12 cellular contexts compared by ENCODE assay signal in genomic region chr11:72904016-72904415, GRCh38.
DNase-seq lines count a peak whose midpoint lies in the region; ATAC-seq and TF ChIP-seq lines count a peak whose summit lies in the region.
"Had no signal": no experiment of that assay in that cellular context is flagged by ENCODE, and none has a peak within 500 bp of the region (broad histone marks: within the 10 kb centered on the region; RNA-seq: fewer than 3 reads in every experiment).

No MANE protein-coding gene starts in this region.

- H2BK15ac ChIP-seq in H9 (ENCODE audit: low read depth, low read length): no peak overlapping the region

- H3K9ac ChIP-seq in H9 (ENCODE audit: extremely low read depth, insufficient read length, low read length): no peak overlapping the region
- H3K9ac ChIP-seq in neural progenitor cell: no peak overlapping the region
- H3K9ac ChIP-seq: BLaER1 had no signal

- H3K79me1 ChIP-seq in H9 (ENCODE audit: insufficient read depth, low read depth, low read length, poor library complexity, severe bottlenecking): no peaks in the 10 kb centered on the region

- peaks cover 17% of the 10 kb centered on the region for H3K36me3 ChIP-seq in CD4-positive, CD25-positive, alpha-beta regulatory T cell (ENCODE audit: control insufficient read depth, insufficient read depth, low read length)
- H3K36me3 ChIP-seq in neural progenitor cell: peaks cover 5% of the 10 kb centered on the region

- no peak overlapping the region for H3K18ac ChIP-seq in H9 (ENCODE audit: insufficient read length, low read depth, low read length)

- no peaks in the 10 kb centered on the region for H3K4me1 ChIP-seq in CD4-positive, CD25-positive, alpha-beta regulatory T cell (ENCODE audit: control insufficient read depth, insufficient read depth, low read length, poor library complexity, severe bottlenecking)
- no peaks in the 10 kb centered on the region for H3K4me1 ChIP-seq in H9 (ENCODE audit: insufficient read depth, low read length)
- H3K4me1 ChIP-seq in neural progenitor cell: peaks cover 10% of the 10 kb centered on the region
- H3K4me1 ChIP-seq: A549, BLaER1 had no signal

- H3K23ac ChIP-seq in H9 (ENCODE audit: insufficient read length, low read depth, low read length): no peak overlapping the region

- H3K27me3 ChIP-seq in CD4-positive, CD25-positive, alpha-beta regulatory T cell (ENCODE audit: control insufficient read depth, insufficient read depth, low read length): no peaks in the 10 kb centered on the region
- H3K27me3 ChIP-seq in H9 (ENCODE audit: insufficient read depth, low read length) (no peaks in the 10 kb centered on the region), neural progenitor cell (no peaks in the 10 kb centered on the region)
- H3K27me3 ChIP-seq: BLaER1 had no signal

- H3K27ac Mint-ChIP-seq in CD4-positive, CD25-positive, alpha-beta regulatory T cell: peak overlapping the region in 2 of 3 donors; percentile 3 to 22
- H3K27ac Mint-ChIP-seq in H9 (peak overlapping the region in 2 of 3 experiments; percentile 45 to 51; a peak in 3 of 7 replicates), activated B cell treated with CpG ODN at 0.5 μM for 24 hours (peak overlapping the region; percentile 31), neural progenitor cell (no peak overlapping the region)
- no peak overlapping the region for H3K27ac Mint-ChIP-seq in activated T-cell treated with anti-CD3 and anti-CD28 coated beads, Interleukin-2, amount 50 U/mL, for 24 hours

- intact Hi-C loops in activated B cell treated with CpG ODN at 0.5 μM for 24 hours (cut with micrococcal nuclease): no loop called here

- H3K23me2 ChIP-seq in H9 (ENCODE audit: insufficient read length, low read depth, low read length, poor library complexity, severe bottlenecking): no peaks in the 10 kb centered on the region

- POLR2A ChIA-PET in activated B cell treated with CpG ODN at 0.5 μM for 24 hours (lab: Charles Lee): no interaction called here

- H4K20me1 ChIP-seq in H9 (ENCODE audit: control insufficient read depth, insufficient read depth, insufficient read length) (no peaks in the 10 kb centered on the region), neural progenitor cell (ENCODE audit: low read depth) (no peaks in the 10 kb centered on the region)

- H3K4me1 Mint-ChIP-seq in CD4-positive, CD25-positive, alpha-beta regulatory T cell: peaks cover 0 to 8% (median 2%) of the 10 kb centered on the region in 4 donors
- H3K4me1 Mint-ChIP-seq in H9: peaks cover 19 to 20% of the 10 kb centered on the region in 2 experiments
- peaks cover 10% of the 10 kb centered on the region for H3K4me1 Mint-ChIP-seq in activated B cell treated with CpG ODN at 0.5 μM for 24 hours
- H3K4me1 Mint-ChIP-seq in neural progenitor cell: peaks cover 8% of the 10 kb centered on the region
- H3K4me1 Mint-ChIP-seq in activated T-cell treated with anti-CD3 and anti-CD28 coated beads, Interleukin-2, amount 50 U/mL, for 24 hours (ENCODE audit: low read depth): no peaks in the 10 kb centered on the region

- H3K56ac ChIP-seq in H9 (ENCODE audit: insufficient read length, low read depth, low read length): no peak overlapping the region

- no peak for ATAC-seq in CD4-positive, CD25-positive, alpha-beta regulatory T cell (ENCODE audit: low read depth in 2 of 2)
- ATAC-seq in activated B cell treated with CpG ODN at 0.5 μM for 24 hours (ENCODE audit: low read depth) (no peak), HG03097 (IDR thresholded peaks at IDR 0.05; ENCODE audit: low FRiP score, unreplicated experiment) (no peak)
- ATAC-seq: A549, K562 had no signal

- no peak overlapping the region for H2BK120ac ChIP-seq in H9 (ENCODE audit: low read depth, low read length, poor library complexity, severe bottlenecking)

- no peak overlapping the region for H2AK5ac ChIP-seq in H9 (ENCODE audit: insufficient read length, low read length)

- no peaks in the 10 kb centered on the region for H3K27me3 Mint-ChIP-seq in CD4-positive, CD25-positive, alpha-beta regulatory T cell
- no peaks in the 10 kb centered on the region; the same call in 1 of the 2 replicates for H3K27me3 Mint-ChIP-seq in H9 (ENCODE audit: low read depth)
- no peaks in the 10 kb centered on the region for H3K27me3 Mint-ChIP-seq in activated B cell treated with CpG ODN at 0.5 μM for 24 hours
- no peaks in the 10 kb centered on the region for H3K27me3 Mint-ChIP-seq in neural progenitor cell (ENCODE audit: insufficient read depth, low read depth)
- H3K27me3 Mint-ChIP-seq in activated T-cell treated with anti-CD3 and anti-CD28 coated beads, Interleukin-2, amount 50 U/mL, for 24 hours: no peaks in the 10 kb centered on the region

- H2BK20ac ChIP-seq in H9 (ENCODE audit: low read depth, low read length, poor library complexity, severe bottlenecking): no peak overlapping the region

- H4K91ac ChIP-seq in H9 (ENCODE audit: insufficient read length, low read depth, low read length): no peak overlapping the region

- no peak overlapping the region for H3K4ac ChIP-seq in H9 (ENCODE audit: low read depth, low read length)

- H3K27ac ChIP-seq in CD4-positive, CD25-positive, alpha-beta regulatory T cell (ENCODE audit: insufficient read depth, low read length, poor library complexity, severe bottlenecking): no peak overlapping the region
- H3K27ac ChIP-seq in H9 (ENCODE audit: insufficient read length, low read depth, low read length) (peak overlapping the region; percentile 20), neural progenitor cell (peak overlapping the region; percentile 28)
- H3K27ac ChIP-seq: A549, BLaER1, HL-60 had no signal

- no peak overlapping the region for H2BK5ac ChIP-seq in H9 (ENCODE audit: insufficient read length, low read length)

- H3F3A ChIP-seq in neural progenitor cell (ENCODE audit: low read depth): peaks cover 6% of the 10 kb centered on the region

- no peak overlapping the region for H3K14ac ChIP-seq in H9 (ENCODE audit: insufficient read depth, low read length)

- H3K36me3 Mint-ChIP-seq in CD4-positive, CD25-positive, alpha-beta regulatory T cell: peaks cover 41% of the 10 kb centered on the region
- H3K36me3 Mint-ChIP-seq in H9 (ENCODE audit: insufficient read depth in 1 of 3, low read depth in 3 of 3) (peaks cover 11 to 24% (median 22%) of the 10 kb centered on the region in 3 experiments), activated B cell treated with CpG ODN at 0.5 μM for 24 hours (ENCODE audit: low read depth) (peaks cover 78% of the 10 kb centered on the region), neural progenitor cell (peaks cover 34% of the 10 kb centered on the region)
- peaks cover 34% of the 10 kb centered on the region for H3K36me3 Mint-ChIP-seq in activated T-cell treated with anti-CD3 and anti-CD28 coated beads, Interleukin-2, amount 50 U/mL, for 24 hours (ENCODE audit: low read depth)

- no peak overlapping the region for H4K8ac ChIP-seq in H9 (replicated peaks; ENCODE audit: insufficient read length, low read depth, low read length)

- no peak overlapping the region for H3K4me3 ChIP-seq in CD4-positive, CD25-positive, alpha-beta regulatory T cell (ENCODE audit: low read depth, low read length)
- H3K4me3 ChIP-seq in neural progenitor cell: no peak overlapping the region
- H3K4me3 ChIP-seq: A549, BLaER1, K562 had no signal

- CTCF ChIA-PET in activated B cell treated with CpG ODN at 0.5 μM for 24 hours (lab: Charles Lee): no interaction called here

- no CpG with 5 or more reads among the region's 4 CpGs for WGBS in H9 (ENCODE audit: extremely low coverage, insufficient read length, low lambda C conversion rate)

- H2AFZ ChIP-seq in H9 (ENCODE audit: low read length) (no peak overlapping the region), neural progenitor cell (replicated peaks) (no peak overlapping the region)

- no peak overlapping the region for H3K4me3 Mint-ChIP-seq in CD4-positive, CD25-positive, alpha-beta regulatory T cell
- H3K4me3 Mint-ChIP-seq in H9: no peak overlapping the region
- no peak overlapping the region for H3K4me3 Mint-ChIP-seq in activated B cell treated with CpG ODN at 0.5 μM for 24 hours
- no peak overlapping the region for H3K4me3 Mint-ChIP-seq in neural progenitor cell
- H3K4me3 Mint-ChIP-seq in activated T-cell treated with anti-CD3 and anti-CD28 coated beads, Interleukin-2, amount 50 U/mL, for 24 hours: no peak overlapping the region

- no peak overlapping the region for H2BK12ac ChIP-seq in H9 (ENCODE audit: insufficient read length, low read depth, low read length)

- H3K4me2 ChIP-seq in H9 (ENCODE audit: insufficient read depth, insufficient read length, low read length) (no peak overlapping the region), neural progenitor cell (peak overlapping the region; percentile 11)
- H3K4me2 ChIP-seq: A549, BLaER1 had no signal

- no peak for DNase-seq in CD4-positive, CD25-positive, alpha-beta regulatory T cell
- DNase-seq in H9: no peak
- no peak for DNase-seq in activated B cell treated with CpG ODN at 0.5 μM for 24 hours
- peak; percentile 8 for DNase-seq in neural progenitor cell (ENCODE audit: low spot score)
- DNase-seq in activated T-cell treated with anti-CD3 and anti-CD28 coated beads, Interleukin-2, amount 50 U/mL, for 24 hours: no peak
- DNase-seq in stimulated activated CD8-positive, alpha-beta memory T cell treated with anti-CD3 and anti-CD28 coated beads, Interleukin-4, amount 100 ng/mL, for 48 hours: no peak
- DNase-seq: DMS 273 treated with DMSO at 0.1 percent for 48 hours had no signal

- peaks cover 0 to 10% (median 5%) of the 10 kb centered on the region in 7 donors for H3K9me3 Mint-ChIP-seq in CD4-positive, CD25-positive, alpha-beta regulatory T cell
- H3K9me3 Mint-ChIP-seq in H9 (peaks cover 22 to 28% of the 10 kb centered on the region in 2 experiments), activated B cell treated with CpG ODN at 0.5 μM for 24 hours (peaks cover 5% of the 10 kb centered on the region), neural progenitor cell (peaks cover 30% of the 10 kb centered on the region)
- H3K9me3 Mint-ChIP-seq in activated T-cell treated with anti-CD3 and anti-CD28 coated beads, Interleukin-2, amount 50 U/mL, for 24 hours: peaks cover 7% of the 10 kb centered on the region

- no peak for TF ChIP-seq CTCF in H9 (conservative IDR thresholded peaks at IDR 0.05)
- TF ChIP-seq CTCF in activated B cell treated with CpG ODN at 0.5 μM for 24 hours (IDR thresholded peaks at IDR 0.05): no peak
- TF ChIP-seq CTCF in neural progenitor cell (IDR thresholded peaks at IDR 0.05): no peak

- no peak overlapping the region for H3T11ph ChIP-seq in H9 (ENCODE audit: low read length)

- no peaks in the 10 kb centered on the region for H3K9me3 ChIP-seq in CD4-positive, CD25-positive, alpha-beta regulatory T cell (ENCODE audit: control insufficient read depth in 2 of 2, low read length in 2 of 2)
- H3K9me3 ChIP-seq in H9 (ENCODE audit: control insufficient read depth, low read depth, low read length) (no peaks in the 10 kb centered on the region), neural progenitor cell (ENCODE audit: low read depth) (peaks cover 5% of the 10 kb centered on the region)

- H4K5ac ChIP-seq in H9 (ENCODE audit: insufficient read length, low read depth, low read length): no peak overlapping the region

- no peaks in the 10 kb centered on the region for H3K79me2 ChIP-seq in H9 (ENCODE audit: insufficient read depth, low read length)
- H3K79me2 ChIP-seq in neural progenitor cell (ENCODE audit: low read depth): no peaks in the 10 kb centered on the region

Comparison
In these comparisons a context has a peak if more than half of its experiments do, and no peak if none do; other contexts are left out.
1. H3K27ac Mint-ChIP-seq: peak in CD4-positive, CD25-positive, alpha-beta regulatory T cell (2 of 3), H9 (2 of 3) and activated B cell treated with CpG ODN at 0.5 μM for 24 hours (single experiment); none in neural progenitor cell (single experiment) and activated T-cell treated with anti-CD3 and anti-CD28 coated beads, Interleukin-2, amount 50 U/mL, for 24 hours (single experiment).